In genomic region chr17:45227631-45228120, GRCh38 we compare ENCODE assay signal across 11 cellular contexts. TPM values are rescaled to one million over a fixed set of nuclear protein-coding genes. Genes with fewer than 3 reads are reported as not detected.
DNase-seq lines count a peak whose midpoint lies in the region; ATAC-seq and TF ChIP-seq lines count a peak whose summit lies in the region.
"Had no signal": no experiment of that assay in that cellular context is flagged by ENCODE, and none has a peak within 500 bp of the region (broad histone marks: within the 10 kb centered on the region; RNA-seq: fewer than 3 reads in every experiment).

No MANE protein-coding gene starts in this region.

- H3K27ac Mint-ChIP-seq in activated CD4-positive, alpha-beta T cell treated with anti-CD3 and anti-CD28 coated beads, Interleukin-2, amount 10 ng/mL, durations not matched to agents 24 days and 14 days: peak overlapping the region; percentile 94
- H3K27ac Mint-ChIP-seq: WTC11 had no signal

- no peaks in the 10 kb centered on the region for H3K27me3 Mint-ChIP-seq in activated CD4-positive, alpha-beta T cell treated with anti-CD3 and anti-CD28 coated beads, Interleukin-2, amount 10 ng/mL, durations not matched to agents 24 days and 14 days

- no TSS peak for BruUV-seq in HCT116 (replicated peaks; lab: Mats Ljungman, UMichigan)

- no peak for TF ChIP-seq RAD21 in HCT116 (IDR thresholded peaks at IDR 0.05; ENCODE audit: low read depth)

- H3K27ac ChIP-seq in HCT116 (ENCODE audit: low read depth, low read length): peak overlapping the region; percentile 26; the same call in 1 of the 2 replicates
- peak overlapping the region; percentile 84 to 86 for H3K27ac ChIP-seq in right atrium auricular region
- H3K27ac ChIP-seq in WERI-Rb-1: no peak overlapping the region; the same call in none of the 2 replicates

- no peak overlapping the region for H2AFZ ChIP-seq in HCT116 (ENCODE audit: low read depth, low read length, poor library complexity, severe bottlenecking)

- 0 out of 2 replicates have a peak overlapping the region, but pooled peaks have one; percentile 11 for H3K9ac ChIP-seq in HCT116 (ENCODE audit: low read length)

- no peaks in the 10 kb centered on the region for H3K9me3 Mint-ChIP-seq in activated CD4-positive, alpha-beta T cell treated with anti-CD3 and anti-CD28 coated beads, Interleukin-2, amount 10 ng/mL, durations not matched to agents 24 days and 14 days
- H3K9me3 Mint-ChIP-seq: WTC11 had no signal

- H3K27me3 ChIP-seq in HCT116 (ENCODE audit: insufficient read depth, low read length) (no peaks in the 10 kb centered on the region), right atrium auricular region (no peaks in the 10 kb centered on the region), WERI-Rb-1 (ENCODE audit: insufficient read depth, low read depth, severe bottlenecking) (no peaks in the 10 kb centered on the region)

- intact Hi-C loops in HCT116 (cut with micrococcal nuclease): no loop called here
- intact Hi-C loops in activated CD4-positive, alpha-beta T cell treated with anti-CD3 and anti-CD28 coated beads, Interleukin-2, amount 10 ng/mL, durations not matched to agents 24 days and 14 days (cut with micrococcal nuclease): loop anchor here (2.0 to 5.0 kb wide), 3 partner anchors 67 to 165 kb away; partner anchors contain the start of genes HEXIM1, HEXIM2 and NMT1

- H3K36me3 ChIP-seq in HCT116 (ENCODE audit: control insufficient read depth in 1 of 2, insufficient read depth in 2 of 2, low read length in 2 of 2) (no peaks in the 10 kb centered on the region), right atrium auricular region (no peaks in the 10 kb centered on the region), WERI-Rb-1 (no peaks in the 10 kb centered on the region)

- no peaks in the 10 kb centered on the region for H4K20me1 ChIP-seq in HCT116 (ENCODE audit: insufficient read depth)

- no peak overlapping the region for H3K4me3 ChIP-seq in HCT116 (replicated peaks in 1 of 2; ENCODE audit: low read depth in 1 of 2, low read length in 2 of 2)
- no peak overlapping the region for H3K4me3 ChIP-seq in right atrium auricular region
- no peak overlapping the region for H3K4me3 ChIP-seq in WERI-Rb-1 (ENCODE audit: low read depth, low read length)

- H3K4me1 Mint-ChIP-seq in activated CD4-positive, alpha-beta T cell treated with anti-CD3 and anti-CD28 coated beads, Interleukin-2, amount 10 ng/mL, durations not matched to agents 24 days and 14 days: peaks cover 75% of the 10 kb centered on the region

- CTCF ChIA-PET in HCT116 (lab: Charles Lee): interaction anchor here (0.8 to 5.9 kb wide), 3 partner anchors 9 to 92 kb away, joined by 3 to 55 read pairs (median 40); partner anchors contain the start of gene ACBD4

- H3K4me1 ChIP-seq in HCT116 (ENCODE audit: control insufficient read depth in 1 of 2, insufficient read depth in 2 of 2, low read length in 2 of 2): peaks cover 33 to 85% of the 10 kb centered on the region in 2 experiments
- H3K4me1 ChIP-seq in right atrium auricular region: peaks cover 0 to 87% of the 10 kb centered on the region in 2 donors

- no peaks in the 10 kb centered on the region for H3K9me2 ChIP-seq in HCT116 (ENCODE audit: insufficient read depth)

- RAD21 ChIA-PET in HCT116 (lab: Charles Lee; ENCODE audit: low non-redundant PET in 1 of 2, low total read pairs in 2 of 2, uncharacterized antibody in 2 of 2, unreplicated experiment in 2 of 2): interaction anchor here in 1 of 2 experiments (1.3 kb wide), 1 partner anchor 9 kb away, joined by 3 read pairs; no protein-coding TSS in a partner anchor

- TF ChIP-seq POLR2A in HCT116 (IDR thresholded peaks at IDR 0.05; ENCODE audit: borderline replicate concordance, extremely low read depth, insufficient read depth, insufficient read length): no peak

- H3K79me2 ChIP-seq in HCT116 (ENCODE audit: insufficient read depth, low read length): no peaks in the 10 kb centered on the region

- H3K9me3 ChIP-seq in HCT116 (ENCODE audit: control insufficient read depth in 1 of 2, insufficient read depth in 1 of 2, low read depth in 1 of 2, low read length in 2 of 2) (no peaks in the 10 kb centered on the region), right atrium auricular region (no peaks in the 10 kb centered on the region), WERI-Rb-1 (ENCODE audit: severe bottlenecking) (no peaks in the 10 kb centered on the region)

- TF ChIP-seq CTCF in HCT116 (IDR thresholded peaks at IDR 0.05 in 2 of 3, conservative IDR thresholded peaks at IDR 0.05 in 1 of 3; ENCODE audit: borderline replicate concordance in 1 of 3, insufficient read depth in 1 of 3, low read depth in 2 of 3, low read length in 2 of 3) (no peak), right atrium auricular region (IDR thresholded peaks at IDR 0.05) (no peak), WERI-Rb-1 (IDR thresholded peaks at IDR 0.05; ENCODE audit: low read depth, low read length) (no peak)

- ATAC-seq in HCT116 (no peak), HG03342 (IDR thresholded peaks at IDR 0.05; ENCODE audit: unreplicated experiment) (no peak)
- ATAC-seq: WTC11 had no signal

- H3K36me3 Mint-ChIP-seq in activated CD4-positive, alpha-beta T cell treated with anti-CD3 and anti-CD28 coated beads, Interleukin-2, amount 10 ng/mL, durations not matched to agents 24 days and 14 days (ENCODE audit: low read depth): peaks cover 45% of the 10 kb centered on the region
- H3K36me3 Mint-ChIP-seq: WTC11 had no signal

- H3K4me3 Mint-ChIP-seq in activated CD4-positive, alpha-beta T cell treated with anti-CD3 and anti-CD28 coated beads, Interleukin-2, amount 10 ng/mL, durations not matched to agents 24 days and 14 days: peak overlapping the region; percentile 99
- H3K4me3 Mint-ChIP-seq: WTC11 had no signal

- POLR2A ChIA-PET in HCT116 (lab: Charles Lee): no interaction called here

- H3K4me2 ChIP-seq in HCT116 (ENCODE audit: low read length): peak overlapping the region; percentile 68

- DNase-seq in HCT116 (ENCODE audit: low read depth, low spot score) (no peak), right atrium auricular region (ENCODE audit: low spot score) (no peak), NCI-H187 treated with DMSO at 0.1 percent for 48 hours (lab: John Stamatoyannopoulos, UW) (no peak), WERI-Rb-1 (no peak), ureter (ENCODE audit: low spot score) (no peak)
- DNase-seq in activated CD4-positive, alpha-beta T cell treated with anti-CD3 and anti-CD28 coated beads, Interleukin-2, amount 10 ng/mL, durations not matched to agents 24 days and 14 days: peak; percentile 69
- peak; percentile 68 for DNase-seq in stimulated activated CD8-positive, alpha-beta memory T cell treated with anti-CD3 and anti-CD28 coated beads, Interleukin-4, amount 100 ng/mL, for 48 hours
- DNase-seq: NCI-H146 had no signal

TF ChIP-seq in HCT116, 20 proteins besides CTCF, POLR2A, EP300 and RAD21 (continues in another document):
- TF ChIP-seq EZH2 (IDR thresholded peaks at IDR 0.05): no peak
- TF ChIP-seq YY1 (IDR thresholded peaks at IDR 0.05; ENCODE audit: extremely low read depth, insufficient replicate concordance, low read depth, low read length): no peak
- no peak for TF ChIP-seq TCF7L2 (IDR thresholded peaks at IDR 0.05; ENCODE audit: borderline replicate concordance, extremely low read depth, insufficient read depth, insufficient read length)
- no peak for TF ChIP-seq POLR2AphosphoS5 (IDR thresholded peaks at IDR 0.05; ENCODE audit: low read depth, low read length)
- TF ChIP-seq, protein P1, sequence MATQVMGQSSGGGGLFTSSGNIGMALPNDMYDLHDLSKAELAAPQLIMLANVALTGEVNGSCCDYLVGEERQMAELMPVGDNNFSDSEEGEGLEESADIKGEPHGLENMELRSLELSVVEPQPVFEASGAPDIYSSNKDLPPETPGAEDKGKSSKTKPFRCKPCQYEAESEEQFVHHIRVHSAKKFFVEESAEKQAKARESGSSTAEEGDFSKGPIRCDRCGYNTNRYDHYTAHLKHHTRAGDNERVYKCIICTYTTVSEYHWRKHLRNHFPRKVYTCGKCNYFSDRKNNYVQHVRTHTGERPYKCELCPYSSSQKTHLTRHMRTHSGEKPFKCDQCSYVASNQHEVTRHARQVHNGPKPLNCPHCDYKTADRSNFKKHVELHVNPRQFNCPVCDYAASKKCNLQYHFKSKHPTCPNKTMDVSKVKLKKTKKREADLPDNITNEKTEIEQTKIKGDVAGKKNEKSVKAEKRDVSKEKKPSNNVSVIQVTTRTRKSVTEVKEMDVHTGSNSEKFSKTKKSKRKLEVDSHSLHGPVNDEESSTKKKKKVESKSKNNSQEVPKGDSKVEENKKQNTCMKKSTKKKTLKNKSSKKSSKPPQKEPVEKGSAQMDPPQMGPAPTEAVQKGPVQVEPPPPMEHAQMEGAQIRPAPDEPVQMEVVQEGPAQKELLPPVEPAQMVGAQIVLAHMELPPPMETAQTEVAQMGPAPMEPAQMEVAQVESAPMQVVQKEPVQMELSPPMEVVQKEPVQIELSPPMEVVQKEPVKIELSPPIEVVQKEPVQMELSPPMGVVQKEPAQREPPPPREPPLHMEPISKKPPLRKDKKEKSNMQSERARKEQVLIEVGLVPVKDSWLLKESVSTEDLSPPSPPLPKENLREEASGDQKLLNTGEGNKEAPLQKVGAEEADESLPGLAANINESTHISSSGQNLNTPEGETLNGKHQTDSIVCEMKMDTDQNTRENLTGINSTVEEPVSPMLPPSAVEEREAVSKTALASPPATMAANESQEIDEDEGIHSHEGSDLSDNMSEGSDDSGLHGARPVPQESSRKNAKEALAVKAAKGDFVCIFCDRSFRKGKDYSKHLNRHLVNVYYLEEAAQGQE (IDR thresholded peaks at IDR 0.05; ENCODE audit: low read depth): no peak
- TF ChIP-seq JUND (IDR thresholded peaks at IDR 0.05): no peak
- TF ChIP-seq, protein P2, sequence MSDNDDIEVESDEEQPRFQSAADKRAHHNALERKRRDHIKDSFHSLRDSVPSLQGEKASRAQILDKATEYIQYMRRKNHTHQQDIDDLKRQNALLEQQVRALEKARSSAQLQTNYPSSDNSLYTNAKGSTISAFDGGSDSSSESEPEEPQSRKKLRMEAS (IDR thresholded peaks at IDR 0.05): no peak
- TF ChIP-seq FOSL1 (IDR thresholded peaks at IDR 0.05; ENCODE audit: low read depth): no peak
- TF ChIP-seq, protein P3, sequence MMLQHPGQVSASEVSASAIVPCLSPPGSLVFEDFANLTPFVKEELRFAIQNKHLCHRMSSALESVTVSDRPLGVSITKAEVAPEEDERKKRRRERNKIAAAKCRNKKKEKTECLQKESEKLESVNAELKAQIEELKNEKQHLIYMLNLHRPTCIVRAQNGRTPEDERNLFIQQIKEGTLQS (IDR thresholded peaks at IDR 0.05): no peak
- no peak for TF ChIP-seq CEBPB (IDR thresholded peaks at IDR 0.05; ENCODE audit: low read depth)

RNA-seq across cellular contexts. Expression of gene FMNL1, which starts 6.0 kb away (rescaled TPM):
- 8.2 TPM for total RNA-seq in HCT116 (2021; ENCODE audit: unreplicated experiment)
- 8.6 and 8.9 TPM in 2 replicates for polyA plus RNA-seq in HCT116 (2012)
- total RNA-seq in activated CD4-positive, alpha-beta T cell treated with anti-CD3 and anti-CD28 coated beads, Interleukin-2, amount 10 ng/mL, durations not matched to agents 24 days and 14 days: 325 and 329 TPM in 2 replicates
- total RNA-seq in right atrium auricular region: 10 to 100 TPM in 1 of 2 donors, 1 to 10 TPM in 1; 7.6 to 13.6 TPM
- total RNA-seq in ureter: 19.4 TPM

RNA-seq across cellular contexts. Expression of gene SPATA32, which starts 34.2 kb away (rescaled TPM):
- total RNA-seq in HCT116 (2021; ENCODE audit: unreplicated experiment): 0.15 TPM
- polyA plus RNA-seq in HCT116 (2012): 0.05 and 0.16 TPM in 2 replicates
- 0.28 and 0.40 TPM in 2 replicates for total RNA-seq in activated CD4-positive, alpha-beta T cell treated with anti-CD3 and anti-CD28 coated beads, Interleukin-2, amount 10 ng/mL, durations not matched to agents 24 days and 14 days
- total RNA-seq in right atrium auricular region: not detected
- total RNA-seq in ureter: not detected
- total RNA-seq: endothelial cell of umbilical vein had no signal
- polyA plus RNA-seq: endothelial cell of umbilical vein had no signal

Comparison
In these comparisons a context has a peak if more than half of its experiments do, and no peak if none do; other contexts are left out.
1. DNase-seq: peak in activated CD4-positive, alpha-beta T cell treated with anti-CD3 and anti-CD28 coated beads, Interleukin-2, amount 10 ng/mL, durations not matched to agents 24 days and 14 days (single experiment) and stimulated activated CD8-positive, alpha-beta memory T cell treated with anti-CD3 and anti-CD28 coated beads, Interleukin-4, amount 100 ng/mL, for 48 hours (single experiment); none in HCT116 (single experiment), right atrium auricular region (single experiment), NCI-H187 treated with DMSO at 0.1 percent for 48 hours (single experiment), WERI-Rb-1 (single experiment) and ureter (single experiment).
2. RNA of gene FMNL1, which starts 6.0 kb away (total RNA-seq): 325 to 329 TPM in activated CD4-positive, alpha-beta T cell treated with anti-CD3 and anti-CD28 coated beads, Interleukin-2, amount 10 ng/mL, durations not matched to agents 24 days and 14 days; 19.4 TPM in ureter (single experiment), 7.6 to 13.6 TPM in right atrium auricular region and 8.2 TPM in HCT116 (single experiment); every median in the first group is over 10 times any median in the second.